8 cellular contexts compared by ENCODE assay signal in the genomic region with DNA sequence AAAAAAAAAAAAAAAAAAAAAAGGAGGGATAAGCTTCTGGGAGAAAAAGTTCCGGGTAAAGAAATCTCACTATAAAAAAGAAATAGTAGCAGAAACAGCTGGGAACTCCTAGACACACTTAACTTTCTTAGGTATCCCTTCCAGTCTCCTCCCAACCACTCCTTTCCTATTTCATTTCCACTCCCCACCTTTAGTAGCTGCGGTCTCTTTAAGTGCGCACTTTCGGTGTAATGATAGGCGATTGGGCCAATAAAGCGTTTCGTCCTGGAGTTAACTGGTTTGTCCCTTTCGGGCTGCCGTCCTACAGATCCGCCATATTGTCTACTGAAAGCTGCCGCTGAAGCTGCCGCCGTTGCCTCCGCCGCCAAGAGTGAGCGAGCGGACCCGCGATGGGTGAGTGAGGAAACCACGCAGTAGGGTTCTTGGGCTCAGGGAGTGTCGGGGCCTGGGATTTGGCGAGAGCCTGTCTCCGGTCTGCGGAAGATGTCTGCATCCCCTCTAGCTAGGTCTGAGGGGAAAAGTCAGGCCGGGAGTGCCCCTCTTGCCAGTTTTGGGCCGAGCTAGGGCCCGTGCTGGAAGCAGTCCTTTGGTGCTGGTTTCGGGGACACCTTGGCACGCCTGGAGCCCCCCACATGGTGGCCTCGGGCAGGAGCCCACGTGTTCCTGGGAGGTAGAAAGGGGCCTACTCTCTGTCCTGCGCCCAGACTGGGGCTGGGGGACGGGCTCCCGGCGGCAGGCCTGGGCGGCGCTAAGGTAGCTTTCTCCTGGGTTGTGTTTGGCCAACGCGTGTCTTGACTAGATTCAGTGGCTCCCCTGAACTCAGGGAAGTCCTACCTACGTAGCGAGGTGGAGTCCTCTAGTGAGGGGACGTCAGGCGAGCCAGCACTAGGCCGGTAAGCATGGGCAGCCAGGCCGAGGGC. TPM values are rescaled to one million over a fixed set of nuclear protein-coding genes. Genes with fewer than 3 reads are reported as not detected.
DNase-seq lines count a peak whose midpoint lies in the region; ATAC-seq and TF ChIP-seq lines count a peak whose summit lies in the region.

A gene (plus strand): TSS at position 315 of the 920 bp plus-strand sequence. CDS start 75 bp downstream, at position 390.

- TF ChIP-seq CTCF in kidney epithelial cell (IDR thresholded peaks at IDR 0.05; ENCODE audit: insufficient read depth, low read length, poor library complexity, severe bottlenecking) = no peak

- no peaks in the 10 kb centered on the region for H3K36me3 ChIP-seq in kidney epithelial cell (ENCODE audit: control insufficient read depth, insufficient read depth, low read length)

- H3K27me3 ChIP-seq in kidney epithelial cell (ENCODE audit: control insufficient read depth, insufficient read depth, low read length) = no peaks in the 10 kb centered on the region

- ATAC-seq in GM18909 (IDR thresholded peaks at IDR 0.05; ENCODE audit: poor library complexity, unreplicated experiment) (peak; percentile 79), HG03432 (IDR thresholded peaks at IDR 0.05; ENCODE audit: unreplicated experiment) (peak; percentile 66)

- peak within 1 kb of the TSS; percentile 97 for H3K4me3 ChIP-seq in kidney epithelial cell (ENCODE audit: low read depth, low read length)

- peak; percentile 84 for DNase-seq in AG08395 (ENCODE audit: low spot score)
- peak; percentile 81 to 91 for DNase-seq in NCI-H524 (lab: John Stamatoyannopoulos, UW)
- peak; percentile 75 to 77 for DNase-seq in activated CD4-positive, alpha-beta T cell treated with anti-CD3 and anti-CD28 coated beads for 24 hours (ENCODE audit: low read depth in 2 of 2)
- DNase-seq in cerebellum (ENCODE audit: low spot score) = peak; percentile 86
- peak; percentile 79 for DNase-seq in kidney epithelial cell (ENCODE audit: low read depth)
- peak; percentile 90 for DNase-seq in stimulated activated CD4-positive, alpha-beta T cell treated with anti-CD3 and anti-CD28 coated beads, Interleukin-15, amount 100 ng/mL, for 24 hours

RNA-seq across cellular contexts. Expression of the gene that starts here (rescaled TPM):
- 23.9 TPM for total RNA-seq in cerebellum
- 46.5 and 47.0 TPM in 2 replicates for total RNA-seq in kidney epithelial cell

Comparison
In these comparisons a context has a peak if more than half of its experiments do, and no peak if none do; other contexts are left out.
1. Peak in every context shown above with its lines: DNase-seq, ATAC-seq and H3K4me3 ChIP-seq.